ENCODE assay signal across 25 cellular contexts in genomic region chr15:27527490-27528067, GRCh38.
DNase-seq lines count a peak whose midpoint lies in the region; ATAC-seq, FAIRE-seq and TF ChIP-seq lines count a peak whose summit lies in the region.
"Had no signal": no experiment of that assay in that cellular context is flagged by ENCODE, and none has a peak within 500 bp of the region (broad histone marks: within the 10 kb centered on the region; RNA-seq: fewer than 3 reads in every experiment).

No MANE protein-coding gene starts in this region.

- no peak for TF ChIP-seq EP300 in K562 (IDR thresholded peaks at IDR 0.05; ENCODE audit: low read length)

- FAIRE-seq in K562 (lab: Jason Lieb, UNC), result no peak
- FAIRE-seq: pancreas had no signal

- no peaks in the 10 kb centered on the region for H3K9me3 ChIP-seq in K562 (replicated peaks; ENCODE audit: control insufficient read depth, insufficient read depth, low read depth, low read length)
- H3K9me3 ChIP-seq: pancreas, thyroid gland had no signal

- H3K4me1 ChIP-seq in GM23338 (ENCODE audit: insufficient read depth), result no peaks in the 10 kb centered on the region
- H3K4me1 ChIP-seq in K562 (replicated peaks in 1 of 2; ENCODE audit: control insufficient read depth in 2 of 2, insufficient read depth in 2 of 2, low read length in 2 of 2), result peaks cover 0 to 12% of the 10 kb centered on the region in 2 experiments; a peak in 2 of 5 replicates
- H3K4me1 ChIP-seq: ascending aorta, pancreas, thyroid gland had no signal

- H3K36me3 ChIP-seq in GM23338 (ENCODE audit: insufficient read depth), result no peaks in the 10 kb centered on the region
- H3K36me3 ChIP-seq in K562 (ENCODE audit: control insufficient read depth, insufficient read depth, low read length), result no peaks in the 10 kb centered on the region; the same call in 2 of the 3 replicates
- H3K36me3 ChIP-seq: ascending aorta, pancreas, thyroid gland had no signal

- H3K27ac ChIP-seq in GM23338 (ENCODE audit: low read depth) (no peak overlapping the region), K562 (ENCODE audit: extremely low read depth, low read depth, low read length) (no peak overlapping the region)
- H3K27ac ChIP-seq: ascending aorta, pancreas, thyroid gland had no signal

- intact Hi-C loops in K562 (cut with micrococcal nuclease), result no loop called here

- H3K4me3 Mint-ChIP-seq in GM23338 (no peak overlapping the region), mesothelial cell of epicardium (no peak overlapping the region), osteocyte (ENCODE audit: unreplicated experiment) (no peak overlapping the region)
- H3K4me3 Mint-ChIP-seq: activated B cell treated with CpG ODN at 0.5 μM for 24 hours; activated CD4-positive, alpha-beta memory T cell treated with anti-CD3 and anti-CD28 coated beads, Interleukin-2, amount 10 ng/mL, durations not matched to agents 7 days and 5 days; activated naive CD4-positive, alpha-beta T cell treated with anti-CD3 and anti-CD28 coated beads, Interleukin-2, amount 10 ng/mL, durations not matched to agents 7 days and 5 days; activated T-cell treated with anti-CD3 and anti-CD28 coated beads, Interleukin-2, amount 50 U/mL, for 24 hours; immature natural killer cell; T-helper 1 cell treated with Interleukin-12 subunit alpha and Interleukin-12 subunit beta and Interleukin-4 antibody, amounts not matched to agents 30 μg/mL and 1 μg/mL, for 36 hours had no signal

- H3K4me2 ChIP-seq in GM23338, result no peak overlapping the region
- no peak overlapping the region for H3K4me2 ChIP-seq in K562 (ENCODE audit: insufficient read depth, low read length)

- H3K9ac ChIP-seq in K562 (ENCODE audit: insufficient read depth in 1 of 2, low read depth in 2 of 2, low read length in 2 of 2), result no peak overlapping the region

- no peaks in the 10 kb centered on the region for H3K27me3 Mint-ChIP-seq in GM23338 (ENCODE audit: insufficient read depth, low read depth, poor library complexity)
- no peaks in the 10 kb centered on the region for H3K27me3 Mint-ChIP-seq in mesothelial cell of epicardium (ENCODE audit: low read depth)
- H3K27me3 Mint-ChIP-seq in osteocyte (ENCODE audit: unreplicated experiment), result no peaks in the 10 kb centered on the region
- H3K27me3 Mint-ChIP-seq: activated B cell treated with CpG ODN at 0.5 μM for 24 hours; activated CD4-positive, alpha-beta memory T cell treated with anti-CD3 and anti-CD28 coated beads, Interleukin-2, amount 10 ng/mL, durations not matched to agents 7 days and 5 days; activated naive CD4-positive, alpha-beta T cell treated with anti-CD3 and anti-CD28 coated beads, Interleukin-2, amount 10 ng/mL, durations not matched to agents 7 days and 5 days; activated T-cell treated with anti-CD3 and anti-CD28 coated beads, Interleukin-2, amount 50 U/mL, for 24 hours had no signal

- DNase-seq in GM23338 (ENCODE audit: low spot score) (peak; percentile 65), LNCaP clone FGC (ENCODE audit: low read depth) (no peak), K562 (ENCODE audit: extremely low read depth in 1 of 4, low spot score in 3 of 4) (peak in 1 of 4 experiments; percentile 16), mesothelial cell of epicardium (ENCODE audit: low spot score in 2 of 2, unreplicated experiment in 2 of 2) (no peak), osteocyte (ENCODE audit: extremely low spot score, unreplicated experiment) (no peak)
- DNase-seq: activated B cell treated with CpG ODN at 0.5 μM for 24 hours; activated CD4-positive, alpha-beta memory T cell treated with anti-CD3 and anti-CD28 coated beads, Interleukin-2, amount 10 ng/mL, durations not matched to agents 7 days and 5 days; activated naive CD4-positive, alpha-beta T cell treated with anti-CD3 and anti-CD28 coated beads, Interleukin-2, amount 10 ng/mL, durations not matched to agents 7 days and 5 days; activated T-cell treated with anti-CD3 and anti-CD28 coated beads, Interleukin-2, amount 50 U/mL, for 24 hours; effector memory CD4-positive, alpha-beta T cell; GOT3; immature natural killer cell; KG1; NCI-H1048; NCI-H2081 treated with DMSO at 0.1 percent for 48 hours; NCI-H524; pancreas; stimulated activated CD4-positive, alpha-beta T cell treated with anti-CD3 and anti-CD28 coated beads, Interleukin-1b, Interleukin-23, amount 100 ng/mL, for 48 hours; stimulated activated naive CD4-positive, alpha-beta T cell; thyroid gland had no signal

- H2AFZ ChIP-seq in GM23338 (no peak overlapping the region), K562 (ENCODE audit: low read depth, low read length) (no peak overlapping the region)

- H3K27me3 ChIP-seq in GM23338 (ENCODE audit: insufficient read depth) (no peaks in the 10 kb centered on the region), K562 (ENCODE audit: control insufficient read depth in 2 of 2, insufficient read depth in 2 of 2, low read length in 2 of 2) (no peaks in the 10 kb centered on the region)
- H3K27me3 ChIP-seq: ascending aorta, pancreas, thyroid gland had no signal

- H3K27ac Mint-ChIP-seq in GM23338 (no peak overlapping the region), mesothelial cell of epicardium (no peak overlapping the region), osteocyte (ENCODE audit: unreplicated experiment) (no peak overlapping the region)
- H3K27ac Mint-ChIP-seq: activated B cell treated with CpG ODN at 0.5 μM for 24 hours; activated CD4-positive, alpha-beta memory T cell treated with anti-CD3 and anti-CD28 coated beads, Interleukin-2, amount 10 ng/mL, durations not matched to agents 7 days and 5 days; activated naive CD4-positive, alpha-beta T cell treated with anti-CD3 and anti-CD28 coated beads, Interleukin-2, amount 10 ng/mL, durations not matched to agents 7 days and 5 days; activated T-cell treated with anti-CD3 and anti-CD28 coated beads, Interleukin-2, amount 50 U/mL, for 24 hours; immature natural killer cell; T-helper 1 cell treated with Interleukin-12 subunit alpha and Interleukin-12 subunit beta and Interleukin-4 antibody, amounts not matched to agents 30 μg/mL and 1 μg/mL, for 36 hours had no signal

- H3K79me2 ChIP-seq in GM23338 (replicated peaks; ENCODE audit: insufficient read depth) (no peaks in the 10 kb centered on the region), K562 (ENCODE audit: control insufficient read depth, insufficient read depth, low read length) (no peaks in the 10 kb centered on the region)

- no peak for TF ChIP-seq RAD21 in K562 (CRISPR knock-in tag; conservative IDR thresholded peaks at IDR 0.05 in 1 of 2, IDR thresholded peaks at IDR 0.05 in 1 of 2)

- WGBS in K562 (ENCODE audit: insufficient coverage, low coverage, missing lambda C conversion rate), result 55% methylated on average over 18 of the region's 18 CpGs

- no peaks in the 10 kb centered on the region for H3K4me1 Mint-ChIP-seq in GM23338
- H3K4me1 Mint-ChIP-seq in mesothelial cell of epicardium, result no peaks in the 10 kb centered on the region
- no peaks in the 10 kb centered on the region for H3K4me1 Mint-ChIP-seq in osteocyte (ENCODE audit: unreplicated experiment)
- H3K4me1 Mint-ChIP-seq: activated B cell treated with CpG ODN at 0.5 μM for 24 hours; activated CD4-positive, alpha-beta memory T cell treated with anti-CD3 and anti-CD28 coated beads, Interleukin-2, amount 10 ng/mL, durations not matched to agents 7 days and 5 days; activated naive CD4-positive, alpha-beta T cell treated with anti-CD3 and anti-CD28 coated beads, Interleukin-2, amount 10 ng/mL, durations not matched to agents 7 days and 5 days; immature natural killer cell had no signal

- TF ChIP-seq CTCF in GM23338 (conservative IDR thresholded peaks at IDR 0.05; ENCODE audit: low read depth in 2 of 2) (peak; percentile 64 to 73), LNCaP clone FGC (IDR thresholded peaks at IDR 0.05; ENCODE audit: control insufficient read depth, extremely low read depth, insufficient read depth) (peak; percentile 61), K562 (IDR thresholded peaks at IDR 0.05 in 2 of 3, conservative IDR thresholded peaks at IDR 0.05 in 1 of 3; ENCODE audit: insufficient read depth in 2 of 3, low read depth in 1 of 3, low read length in 3 of 3) (peak; percentile 2 to 36 (median 12); a peak in 1 of 6 replicates), mesothelial cell of epicardium (IDR thresholded peaks at IDR 0.05; ENCODE audit: unreplicated experiment) (peak; percentile 35), osteocyte (IDR thresholded peaks at IDR 0.05) (no peak)

- CTCF ChIA-PET in K562 (lab: Yijun Ruan, JAX; ENCODE audit: low intra/inter-chr PET ratio), result no interaction called here

- no TSS peak for BruUV-seq in K562 (replicated peaks; lab: Mats Ljungman, UMichigan)

- ATAC-seq in GM23338 (no peak), K562 (no peak), GM18868 (IDR thresholded peaks at IDR 0.05; ENCODE audit: unreplicated experiment) (no peak), HG03280 (IDR thresholded peaks at IDR 0.05; ENCODE audit: unreplicated experiment) (no peak), HG02973 (IDR thresholded peaks at IDR 0.05; ENCODE audit: unreplicated experiment) (no peak)
- ATAC-seq: pancreas had no signal

- in situ Hi-C loops in K562 (cut with MboI), result no loop called here

- no peaks in the 10 kb centered on the region for H4K20me1 ChIP-seq in GM23338 (replicated peaks; ENCODE audit: insufficient read depth)
- H4K20me1 ChIP-seq in K562 (replicated peaks; ENCODE audit: control insufficient read depth, insufficient read depth, low read length), result no peaks in the 10 kb centered on the region

- H3K9me2 ChIP-seq in GM23338 (ENCODE audit: insufficient read depth), result no peaks in the 10 kb centered on the region

- no peaks in the 10 kb centered on the region; the same call in 1 of the 3 replicates for H3K36me3 Mint-ChIP-seq in GM23338 (ENCODE audit: low read depth)
- no peaks in the 10 kb centered on the region for H3K36me3 Mint-ChIP-seq in mesothelial cell of epicardium
- no peaks in the 10 kb centered on the region for H3K36me3 Mint-ChIP-seq in osteocyte (ENCODE audit: unreplicated experiment)
- H3K36me3 Mint-ChIP-seq: activated naive CD4-positive, alpha-beta T cell treated with anti-CD3 and anti-CD28 coated beads, Interleukin-2, amount 10 ng/mL, durations not matched to agents 7 days and 5 days had no signal

- H3K9me3 Mint-ChIP-seq in GM23338 (peaks cover 9% of the 10 kb centered on the region), mesothelial cell of epicardium (peaks cover 24% of the 10 kb centered on the region), osteocyte (ENCODE audit: unreplicated experiment) (peaks cover 20% of the 10 kb centered on the region)

- H3K9me1 ChIP-seq in K562 (ENCODE audit: control insufficient read depth, insufficient read depth, low read length), result no peaks in the 10 kb centered on the region

- no peaks in the 10 kb centered on the region for H3F3A ChIP-seq in GM23338 (replicated peaks; ENCODE audit: low read depth)

- TF ChIP-seq POLR2A in K562 (conservative IDR thresholded peaks at IDR 0.05), result no peak

- POLR2A ChIA-PET in K562 (lab: Yijun Ruan, JAX), result interaction anchor here (0.5 kb wide), 1 partner anchor 69 kb away, joined by 3 read pairs; no protein-coding TSS in a partner anchor

- no peak overlapping the region for H3K4me3 ChIP-seq in GM23338
- no peak overlapping the region for H3K4me3 ChIP-seq in LNCaP clone FGC (ENCODE audit: low read depth, low read length)
- H3K4me3 ChIP-seq in K562, result no peak overlapping the region
- H3K4me3 ChIP-seq: ascending aorta, pancreas, thyroid gland had no signal

TF ChIP-seq in GM23338, 12 proteins besides CTCF, POLR2A, EP300 and RAD21 (continues in another document):
- no peak for TF ChIP-seq STAT1 (IDR thresholded peaks at IDR 0.05; ENCODE audit: unreplicated experiment)

TF ChIP-seq in K562, 482 proteins besides CTCF, POLR2A, EP300 and RAD21 (continues in another document):
- TF ChIP-seq GTF2A2 (tag; IDR thresholded peaks at IDR 0.05), result no peak
